22 cellular contexts compared by ENCODE assay signal in the genomic region with DNA sequence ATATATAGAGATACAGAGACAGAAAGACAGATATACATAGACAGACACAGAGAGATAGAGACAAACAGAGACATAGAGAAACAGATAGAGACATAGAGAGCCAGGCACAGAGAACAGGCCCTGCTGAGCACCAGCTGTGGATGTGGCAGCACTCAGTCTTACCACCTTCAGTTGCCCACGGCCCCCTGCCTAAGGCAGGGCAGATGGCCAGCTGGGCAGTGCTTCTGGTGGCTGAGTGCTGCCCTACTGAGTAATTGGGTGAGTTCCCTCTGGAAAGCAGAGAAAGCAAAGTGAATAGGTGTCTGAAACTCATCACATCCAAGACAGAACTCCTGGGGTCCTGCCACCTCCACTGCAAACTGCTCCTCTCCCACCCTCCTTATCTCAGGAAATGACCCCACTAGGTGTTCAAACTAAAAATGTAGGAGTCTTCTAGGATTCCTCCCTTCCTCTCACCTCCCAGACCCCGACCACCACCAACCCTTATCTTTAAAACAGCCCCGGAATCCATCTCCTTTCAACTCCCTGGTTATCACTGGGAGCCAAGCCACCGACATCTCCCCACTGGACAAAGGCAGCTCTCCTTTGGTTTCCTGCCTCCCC. TPM values are rescaled to one million over a fixed set of nuclear protein-coding genes. Genes with fewer than 3 reads are reported as not detected.
"Had no signal": no experiment of that assay in that cellular context is flagged by ENCODE, and none has a peak within 500 bp of the region (broad histone marks: within the 10 kb centered on the region; RNA-seq: fewer than 3 reads in every experiment).

No MANE protein-coding gene starts in this region.

- H3K36me3 ChIP-seq: esophagus muscularis mucosa, gastrocnemius medialis, right lobe of liver, thoracic aorta, upper lobe of right lung had no signal

- H3K27me3 Mint-ChIP-seq: brain had no signal

- H3K9me3 Mint-ChIP-seq: activated CD4-positive, alpha-beta memory T cell treated with anti-CD3 and anti-CD28 coated beads for 36 hours; activated naive CD8-positive, alpha-beta T cell treated with anti-CD3 and anti-CD28 coated beads, Interleukin-2, amount 50 U/mL, for 24 hours; brain; natural killer cell treated with Interleukin-12 subunit alpha and Interleukin-12 subunit beta and Interleukin-15 and Interleukin-18, amount 100 ng/mL, for 72 hours; stimulated activated naive B cell treated with anti-CD40 and anti-IgM and Interleukin-4, amounts not matched to agents 10 μg/mL and 1 μg/mL and 100 μg/mL, for 72 hours; T-helper 1 cell treated with Interleukin-12 subunit alpha and Interleukin-12 subunit beta and Interleukin-4 antibody, amounts not matched to agents 30 μg/mL and 1 μg/mL, for 36 hours had no signal

- H3K4me3 Mint-ChIP-seq: activated CD4-positive, alpha-beta memory T cell treated with anti-CD3 and anti-CD28 coated beads for 36 hours; activated naive CD8-positive, alpha-beta T cell treated with anti-CD3 and anti-CD28 coated beads, Interleukin-2, amount 50 U/mL, for 24 hours; brain; natural killer cell treated with Interleukin-12 subunit alpha and Interleukin-12 subunit beta and Interleukin-15 and Interleukin-18, amount 100 ng/mL, for 72 hours; stimulated activated naive B cell treated with anti-CD40 and anti-IgM and Interleukin-4, amounts not matched to agents 10 μg/mL and 1 μg/mL and 100 μg/mL, for 72 hours; T-helper 1 cell treated with Interleukin-12 subunit alpha and Interleukin-12 subunit beta and Interleukin-4 antibody, amounts not matched to agents 30 μg/mL and 1 μg/mL, for 36 hours had no signal

- H3K27me3 ChIP-seq: right lobe of liver had no signal

- H3K36me3 Mint-ChIP-seq: activated CD4-positive, alpha-beta memory T cell treated with anti-CD3 and anti-CD28 coated beads for 36 hours; brain; natural killer cell treated with Interleukin-12 subunit alpha and Interleukin-12 subunit beta and Interleukin-15 and Interleukin-18, amount 100 ng/mL, for 72 hours had no signal

- H3K27ac Mint-ChIP-seq: activated CD4-positive, alpha-beta memory T cell treated with anti-CD3 and anti-CD28 coated beads for 36 hours; activated naive CD8-positive, alpha-beta T cell treated with anti-CD3 and anti-CD28 coated beads, Interleukin-2, amount 50 U/mL, for 24 hours; natural killer cell treated with Interleukin-12 subunit alpha and Interleukin-12 subunit beta and Interleukin-15 and Interleukin-18, amount 100 ng/mL, for 72 hours; stimulated activated naive B cell treated with anti-CD40 and anti-IgM and Interleukin-4, amounts not matched to agents 10 μg/mL and 1 μg/mL and 100 μg/mL, for 72 hours; T-helper 1 cell treated with Interleukin-12 subunit alpha and Interleukin-12 subunit beta and Interleukin-4 antibody, amounts not matched to agents 30 μg/mL and 1 μg/mL, for 36 hours had no signal

- H3K4me1 Mint-ChIP-seq: activated naive CD8-positive, alpha-beta T cell treated with anti-CD3 and anti-CD28 coated beads, Interleukin-2, amount 50 U/mL, for 24 hours had no signal

- ATAC-seq: activated naive CD8-positive, alpha-beta T cell treated with anti-CD3 and anti-CD28 coated beads, Interleukin-2, amount 50 U/mL, for 24 hours; gastrocnemius medialis; right lobe of liver; stimulated activated naive B cell treated with anti-CD40 and anti-IgM and Interleukin-4, amounts not matched to agents 10 μg/mL and 1 μg/mL and 100 μg/mL, for 72 hours; upper lobe of right lung had no signal

- H3K4me1 ChIP-seq: esophagus muscularis mucosa, gastrocnemius medialis, upper lobe of right lung had no signal

- H3K27ac ChIP-seq: esophagus muscularis mucosa, gastrocnemius medialis, right lobe of liver, thoracic aorta, upper lobe of right lung had no signal

- DNase-seq: activated CD4-positive, alpha-beta memory T cell treated with anti-CD3 and anti-CD28 coated beads for 36 hours; activated CD4-positive, alpha-beta T cell treated with anti-CD3 and anti-CD28 coated beads for 48 hours; activated gamma-delta T cell; activated naive CD4-positive, alpha-beta T cell treated with anti-CD3 and anti-CD28 coated beads, Interleukin-2, amount 50 U/mL, for 16 hours; activated naive CD8-positive, alpha-beta T cell treated with anti-CD3 and anti-CD28 coated beads, Interleukin-2, amount 50 U/mL, for 24 hours; aorta; dermis blood vessel endothelial cell; effector CD8-positive, alpha-beta T cell; gastrocnemius medialis; hypothalamus; nucleus accumbens; right lobe of liver; small intestine; stimulated activated CD4-positive, alpha-beta T cell treated with anti-CD3 and anti-CD28 coated beads, Interleukin-15, amount 100 ng/mL, for 24 hours; stimulated activated naive B cell treated with anti-CD40 and anti-IgM and Interleukin-4, amounts not matched to agents 10 μg/mL and 1 μg/mL and 100 μg/mL, for 72 hours; upper lobe of right lung had no signal

- H3K4me3 ChIP-seq: esophagus muscularis mucosa, gastrocnemius medialis, right lobe of liver, thoracic aorta, upper lobe of right lung had no signal

- H3K9me3 ChIP-seq: esophagus muscularis mucosa, gastrocnemius medialis, right lobe of liver, thoracic aorta, upper lobe of right lung had no signal

RNA-seq across cellular contexts. Expression of a gene that starts 27.2 kb away (rescaled TPM):
- total RNA-seq: activated CD4-positive, alpha-beta memory T cell treated with anti-CD3 and anti-CD28 coated beads for 36 hours; endothelial cell of umbilical vein; natural killer cell treated with Interleukin-12 subunit alpha and Interleukin-12 subunit beta and Interleukin-15 and Interleukin-18, amount 100 ng/mL, for 72 hours; thoracic aorta had no signal
- polyA plus RNA-seq: endothelial cell of umbilical vein had no signal
